ENCODE assay signal across 27 cellular contexts in the genomic region with DNA sequence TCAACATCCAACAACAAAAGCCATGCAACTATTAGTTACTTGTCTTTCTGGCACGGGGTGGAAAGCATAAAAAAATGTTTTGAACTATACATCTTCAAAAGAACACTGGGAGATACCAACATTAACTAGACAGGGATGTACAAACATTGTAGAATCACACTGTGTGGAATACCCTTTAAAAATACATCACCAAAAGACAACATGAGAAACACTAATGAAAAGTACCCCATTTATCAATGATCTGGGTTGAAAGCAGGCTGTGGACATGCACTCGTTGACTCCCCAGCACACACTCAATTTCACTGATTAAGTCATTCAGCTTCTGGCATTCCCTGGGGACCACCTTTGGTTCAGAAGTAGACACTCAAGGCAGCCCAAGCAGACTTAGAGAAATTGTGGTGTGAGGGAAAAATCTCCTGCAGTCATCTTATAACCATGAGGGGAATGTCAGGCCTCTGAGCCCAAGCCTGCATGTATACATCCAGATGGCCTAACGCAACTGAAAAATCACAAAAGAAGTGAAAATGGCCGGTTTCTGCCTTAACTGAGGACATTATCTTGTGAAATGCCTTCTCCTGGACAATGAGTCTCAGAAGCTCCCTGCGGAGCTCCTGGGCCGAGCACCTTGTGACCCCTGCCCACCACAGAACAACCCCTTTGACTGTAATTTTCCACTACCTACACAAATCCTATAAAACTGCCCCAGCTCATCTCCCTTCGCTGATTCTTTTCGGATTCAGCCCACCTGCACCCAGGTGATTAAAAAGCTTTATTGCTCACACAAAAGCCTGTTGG. TPM values are rescaled to one million over a fixed set of nuclear protein-coding genes. Genes with fewer than 3 reads are reported as not detected.
DNase-seq lines count a peak whose midpoint lies in the region; ATAC-seq and TF ChIP-seq lines count a peak whose summit lies in the region.
"Had no signal": no experiment of that assay in that cellular context is flagged by ENCODE, and none has a peak within 500 bp of the region (broad histone marks: within the 10 kb centered on the region; RNA-seq: fewer than 3 reads in every experiment).

No MANE protein-coding gene starts in this region.

- DNase-seq in NCI-H2171 treated with DMSO at 0.1 percent for 48 hours (lab: John Stamatoyannopoulos, UW) (peak; percentile 21), NCI-H2171 (lab: John Stamatoyannopoulos, UW) (no peak), WTC11 (ENCODE audit: low spot score) (no peak), NCI-H226 (no peak), pons (ENCODE audit: low spot score) (no peak)
- DNase-seq in activated CD8-positive, alpha-beta memory T cell treated with anti-CD3 and anti-CD28 coated beads for 24 hours: no peak
- DNase-seq: activated CD4-positive, CD25-positive, alpha-beta regulatory T cell; activated CD8-positive, alpha-beta T cell treated with anti-CD3 and anti-CD28 coated beads for 36 hours; activated naive CD4-positive, alpha-beta T cell treated with anti-CD3 and anti-CD28 coated beads, Interleukin-2, amount 50 U/mL, for 16 hours; activated T-cell treated with anti-CD3 and anti-CD28 coated beads, Interleukin-2, amount 50 U/mL, for 4 hours; C1 segment of cervical spinal cord; DMS153; foreskin fibroblast; hippocampal formation; NCI-H1436 treated with DMSO at 0.1 percent for 48 hours; NCI-H345; PC-9; SJCRH30; stimulated activated CD4-positive, alpha-beta T cell treated with anti-CD3 and anti-CD28 coated beads, Interleukin-4, amount 100 ng/mL, for 24 hours; stomach; T-helper 2 cell; upper lobe of left lung had no signal

- H3K36me3 ChIP-seq in iPS-18a (ENCODE audit: control insufficient read depth, low read depth, low read length): no peaks in the 10 kb centered on the region

- H3K27me3 Mint-ChIP-seq in WTC11 (ENCODE audit: low read depth): no peaks in the 10 kb centered on the region
- H3K27me3 Mint-ChIP-seq: activated CD8-positive, alpha-beta T cell treated with anti-CD3 and anti-CD28 coated beads for 36 hours had no signal

- H3K27ac Mint-ChIP-seq in WTC11: peak overlapping the region; percentile 33
- H3K27ac Mint-ChIP-seq: activated CD8-positive, alpha-beta T cell treated with anti-CD3 and anti-CD28 coated beads for 36 hours; mesothelial cell of epicardium had no signal

- H3K4me1 ChIP-seq in iPS-18a (ENCODE audit: control insufficient read depth, low read depth, low read length): peaks cover 18% of the 10 kb centered on the region

- peaks cover 30% of the 10 kb centered on the region for H3K4me1 Mint-ChIP-seq in WTC11

- peak overlapping the region; percentile 67 for H3K27ac ChIP-seq in iPS-18a (ENCODE audit: low read length)
- H3K27ac ChIP-seq: PC-9, SJCRH30, stomach, upper lobe of left lung had no signal

- ATAC-seq in WTC11 (peak; percentile 55), HG02798 (IDR thresholded peaks at IDR 0.05; ENCODE audit: poor library complexity, unreplicated experiment) (no peak)
- ATAC-seq: activated CD8-positive, alpha-beta T cell treated with anti-CD3 and anti-CD28 coated beads for 36 hours; activated T-cell treated with anti-CD3 and anti-CD28 coated beads, Interleukin-2, amount 50 U/mL, for 4 hours; HepG2 had no signal

- no peak for TF ChIP-seq CTCF in WTC11 (IDR thresholded peaks at IDR 0.05)

- CTCF ChIA-PET in WTC11 (lab: Charles Lee): interaction anchor here (0.8 to 2.4 kb wide), 3 partner anchors 11 to 107 kb away, joined by 3 to 8 read pairs (median 3); no protein-coding TSS in a partner anchor

- POLR2A ChIA-PET in WTC11 (lab: Charles Lee): interaction anchor here (0.7 kb wide), 1 partner anchor 106 kb away, joined by 3 read pairs; a partner anchor contains a TSS

- peaks cover 15% of the 10 kb centered on the region for H3K36me3 Mint-ChIP-seq in WTC11

- no peaks in the 10 kb centered on the region for H3K9me3 Mint-ChIP-seq in WTC11
- H3K9me3 Mint-ChIP-seq: activated CD8-positive, alpha-beta T cell treated with anti-CD3 and anti-CD28 coated beads for 36 hours; activated T-cell treated with anti-CD3 and anti-CD28 coated beads, Interleukin-2, amount 50 U/mL, for 4 hours; mesothelial cell of epicardium; neural crest cell had no signal

- peak overlapping the region; percentile 22 for H3K9ac ChIP-seq in iPS-18a (ENCODE audit: low read length)

- no peak overlapping the region for H3K4me3 ChIP-seq in iPS-18a (ENCODE audit: low read length)
- H3K4me3 ChIP-seq: PC-9, SJCRH30, stomach, upper lobe of left lung had no signal

- no peaks in the 10 kb centered on the region for H3K27me3 ChIP-seq in iPS-18a (ENCODE audit: control insufficient read depth, insufficient read depth, low read length)
- H3K27me3 ChIP-seq: SJCRH30, stomach, upper lobe of left lung had no signal

- no peak overlapping the region for H3K4me3 Mint-ChIP-seq in WTC11
- H3K4me3 Mint-ChIP-seq: activated CD8-positive, alpha-beta T cell treated with anti-CD3 and anti-CD28 coated beads for 36 hours; activated T-cell treated with anti-CD3 and anti-CD28 coated beads, Interleukin-2, amount 50 U/mL, for 4 hours; mesothelial cell of epicardium; neural crest cell had no signal

- H3K9me3 ChIP-seq in iPS-18a (ENCODE audit: control insufficient read depth, low read depth, low read length): no peaks in the 10 kb centered on the region
- H3K9me3 ChIP-seq: SJCRH30, stomach, upper lobe of left lung had no signal

TF ChIP-seq in WTC11, 78 proteins besides CTCF, POLR2A, EP300 and RAD21:
- TF ChIP-seq, protein P1, sequence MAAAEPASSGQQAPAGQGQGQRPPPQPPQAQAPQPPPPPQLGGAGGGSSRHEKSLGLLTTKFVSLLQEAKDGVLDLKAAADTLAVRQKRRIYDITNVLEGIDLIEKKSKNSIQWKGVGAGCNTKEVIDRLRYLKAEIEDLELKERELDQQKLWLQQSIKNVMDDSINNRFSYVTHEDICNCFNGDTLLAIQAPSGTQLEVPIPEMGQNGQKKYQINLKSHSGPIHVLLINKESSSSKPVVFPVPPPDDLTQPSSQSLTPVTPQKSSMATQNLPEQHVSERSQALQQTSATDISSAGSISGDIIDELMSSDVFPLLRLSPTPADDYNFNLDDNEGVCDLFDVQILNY (CRISPR knock-in tag; IDR thresholded peaks at IDR 0.05): no peak
- TF ChIP-seq ZNF232 (CRISPR knock-in tag; IDR thresholded peaks at IDR 0.05) (no peak), ZNF423 (CRISPR knock-in tag; IDR thresholded peaks at IDR 0.05) (0 out of 2 replicates have a peak, but pooled peaks have one; percentile 1)

RNA-seq across cellular contexts. Expression of a gene that starts 53.0 kb away (rescaled TPM):
- total RNA-seq in WTC11 (2021): 37.1 to 41.5 TPM (median 38.4 TPM) in 3 replicates
